ENCODE assay signal across 15 cellular contexts in the genomic region with DNA sequence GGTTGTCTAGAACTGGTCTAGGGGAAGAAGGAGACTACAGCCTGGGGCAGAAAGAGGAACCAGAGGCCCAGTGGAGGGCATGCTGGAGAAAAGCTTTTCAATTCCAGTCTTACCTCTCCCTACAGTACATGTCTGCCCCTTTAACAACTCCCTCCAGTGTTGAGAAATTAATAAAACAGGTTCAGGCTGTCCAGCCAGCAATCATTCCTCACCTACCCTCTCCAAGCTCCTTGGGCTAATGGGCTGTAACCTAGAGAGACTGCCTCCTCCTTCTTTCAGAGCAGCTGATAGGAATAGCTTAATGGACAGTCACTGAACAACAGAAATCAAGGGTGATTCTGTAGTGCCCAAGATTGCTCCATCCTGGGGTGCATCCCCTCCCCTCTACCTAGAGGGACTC. TPM values are rescaled to one million over a fixed set of nuclear protein-coding genes. Genes with fewer than 3 reads are reported as not detected.
DNase-seq lines count a peak whose midpoint lies in the region; ATAC-seq and TF ChIP-seq lines count a peak whose summit lies in the region.
"Had no signal": no experiment of that assay in that cellular context is flagged by ENCODE, and none has a peak within 500 bp of the region (broad histone marks: within the 10 kb centered on the region; RNA-seq: fewer than 3 reads in every experiment).

No MANE protein-coding gene starts in this region.

- H3K9me3 ChIP-seq in mammary epithelial cell (replicated peaks; ENCODE audit: insufficient read depth, low read length) = no peaks in the 10 kb centered on the region
- no peaks in the 10 kb centered on the region for H3K9me3 ChIP-seq in breast epithelium
- no peaks in the 10 kb centered on the region for H3K9me3 ChIP-seq in gastroesophageal sphincter
- H3K9me3 ChIP-seq: spleen, upper lobe of left lung had no signal

- no peak overlapping the region for H3K9ac ChIP-seq in mammary epithelial cell (ENCODE audit: insufficient read depth, low read length)

- H3K36me3 ChIP-seq in mammary epithelial cell (ENCODE audit: insufficient read depth, low read length) = peaks cover 3% of the 10 kb centered on the region
- H3K36me3 ChIP-seq in breast epithelium = no peaks in the 10 kb centered on the region
- H3K36me3 ChIP-seq in gastroesophageal sphincter = no peaks in the 10 kb centered on the region
- H3K36me3 ChIP-seq: spleen, upper lobe of left lung had no signal

- H2AFZ ChIP-seq in mammary epithelial cell (ENCODE audit: low read depth, low read length) = no peak overlapping the region
- H2AFZ ChIP-seq: hepatocyte had no signal

- dilution Hi-C loops in mammary epithelial cell (cut with HindIII; ENCODE audit: low sequenced_read_pairs) = no loop called here

- no peak overlapping the region for H3K27ac ChIP-seq in mammary epithelial cell (ENCODE audit: insufficient read depth, low read depth, low read length)
- no peak overlapping the region for H3K27ac ChIP-seq in breast epithelium
- H3K27ac ChIP-seq in gastroesophageal sphincter = no peak overlapping the region
- H3K27ac ChIP-seq: epithelial cell of prostate, hepatocyte, spleen, upper lobe of left lung had no signal

- H3K27me3 ChIP-seq in mammary epithelial cell (ENCODE audit: insufficient read depth, low read length) = no peaks in the 10 kb centered on the region
- no peaks in the 10 kb centered on the region for H3K27me3 ChIP-seq in breast epithelium
- H3K27me3 ChIP-seq in gastroesophageal sphincter = no peaks in the 10 kb centered on the region
- H3K27me3 ChIP-seq: hepatocyte, spleen, upper lobe of left lung had no signal

- TF ChIP-seq EP300 in gastroesophageal sphincter (IDR thresholded peaks at IDR 0.05) = no peak

- no peaks in the 10 kb centered on the region for H3K4me1 ChIP-seq in mammary epithelial cell (ENCODE audit: insufficient read depth, low read length)
- H3K4me1 ChIP-seq in breast epithelium = no peaks in the 10 kb centered on the region
- H3K4me1 ChIP-seq in gastroesophageal sphincter = no peaks in the 10 kb centered on the region
- H3K4me1 ChIP-seq: upper lobe of left lung had no signal

- H3K79me2 ChIP-seq in mammary epithelial cell (ENCODE audit: insufficient read depth, low read length) = peaks cover 90% of the 10 kb centered on the region

- H4K20me1 ChIP-seq in mammary epithelial cell (ENCODE audit: insufficient read depth, low read length) = no peaks in the 10 kb centered on the region

- TF ChIP-seq POLR2A in breast epithelium (IDR thresholded peaks at IDR 0.05) = no peak
- TF ChIP-seq POLR2A in gastroesophageal sphincter (IDR thresholded peaks at IDR 0.05) = no peak

- no peak overlapping the region for H3K4me2 ChIP-seq in mammary epithelial cell (ENCODE audit: insufficient read depth, low read depth, low read length)
- H3K4me2 ChIP-seq: hepatocyte had no signal

- DNase-seq in mammary epithelial cell = peak; percentile 26
- no peak for DNase-seq in breast epithelium (ENCODE audit: low spot score in 2 of 2)
- peak; percentile 70 for DNase-seq in NOMO-1 treated with dmso at 0.1 percent for 144 hours (lab: John Stamatoyannopoulos, UW; ENCODE audit: unreplicated experiment)
- no peak for DNase-seq in epithelial cell of proximal tubule (ENCODE audit: low read depth)
- no peak for DNase-seq in left colon
- DNase-seq in sciatic nerve (ENCODE audit: low spot score) = no peak
- DNase-seq: cerebellar nuclear complex, IMR-90, occipital lobe, spleen, upper lobe of left lung had no signal

- ATAC-seq in left colon (no peak), gastroesophageal sphincter (no peak), GM21576 (IDR thresholded peaks at IDR 0.05; ENCODE audit: unreplicated experiment) (no peak), sciatic nerve (no peak)

- no TSS peak for BruUV-seq in mammary epithelial cell (replicated peaks; lab: Mats Ljungman, UMichigan)

- H3K4me3 ChIP-seq in mammary epithelial cell (replicated peaks in 1 of 3; ENCODE audit: insufficient read depth in 1 of 3, low read depth in 2 of 3, low read length in 3 of 3) (no peak overlapping the region), breast epithelium (no peak overlapping the region), epithelial cell of proximal tubule (ENCODE audit: low read depth, low read length) (no peak overlapping the region), gastroesophageal sphincter (no peak overlapping the region)
- H3K4me3 ChIP-seq: hepatocyte, spleen, upper lobe of left lung had no signal

- CTCF ChIA-PET in mammary epithelial cell (lab: Charles Lee; ENCODE audit: low non-redundant PET) = no interaction called here

- TF ChIP-seq CTCF in mammary epithelial cell (conservative IDR thresholded peaks at IDR 0.05 in 1 of 2, IDR thresholded peaks at IDR 0.05 in 1 of 2; ENCODE audit: extremely low read depth in 1 of 2, insufficient read depth in 1 of 2, low read depth in 1 of 2, low read length in 2 of 2) = no peak
- TF ChIP-seq CTCF in breast epithelium (IDR thresholded peaks at IDR 0.05) = no peak
- peak; percentile 21 for TF ChIP-seq CTCF in epithelial cell of proximal tubule (conservative IDR thresholded peaks at IDR 0.05; ENCODE audit: low read depth, low read length)
- no peak for TF ChIP-seq CTCF in gastroesophageal sphincter (IDR thresholded peaks at IDR 0.05)

- in situ Hi-C loops in mammary epithelial cell (cut with MboI; ENCODE audit: low sequenced_read_pairs in 2 of 2) = no loop called here

- intact Hi-C loops in mammary epithelial cell (cut with micrococcal nuclease) (no loop called here), breast epithelium (cut with DNase I; ENCODE audit: low total_unique reads) (no loop called here), left colon (cut with DNase I, micrococcal nuclease) (no loop called here), sciatic nerve (cut with DNase I) (no loop called here)

RNA-seq across cellular contexts. Expression of a gene that starts 8.8 kb away (rescaled TPM):
- total RNA-seq in mammary epithelial cell (10 to 100 TPM; 23.5 to 35.3 TPM), breast epithelium (1 to 10 TPM; 5.7 to 6.9 (median 5.8) TPM), epithelial cell of proximal tubule (41.2 and 50.1 TPM in 2 replicates), left colon (10 to 100 TPM; 32.9 to 33.2 TPM), gastroesophageal sphincter (1 to 10 TPM; 2.7 to 7.6 (median 4.1) TPM), sciatic nerve (4.2 TPM)
- polyA plus RNA-seq in mammary epithelial cell = 30.8 TPM
- 67.2 TPM for polyA minus RNA-seq in mammary epithelial cell

Comparison
In these comparisons a context has a peak if more than half of its experiments do, and no peak if none do; other contexts are left out.
1. DNase-seq: peak in mammary epithelial cell (single experiment) and NOMO-1 treated with dmso at 0.1 percent for 144 hours (single experiment); none in breast epithelium (0 of 2), epithelial cell of proximal tubule (single experiment), left colon (0 of 2) and sciatic nerve (single experiment).